In the genomic region with DNA sequence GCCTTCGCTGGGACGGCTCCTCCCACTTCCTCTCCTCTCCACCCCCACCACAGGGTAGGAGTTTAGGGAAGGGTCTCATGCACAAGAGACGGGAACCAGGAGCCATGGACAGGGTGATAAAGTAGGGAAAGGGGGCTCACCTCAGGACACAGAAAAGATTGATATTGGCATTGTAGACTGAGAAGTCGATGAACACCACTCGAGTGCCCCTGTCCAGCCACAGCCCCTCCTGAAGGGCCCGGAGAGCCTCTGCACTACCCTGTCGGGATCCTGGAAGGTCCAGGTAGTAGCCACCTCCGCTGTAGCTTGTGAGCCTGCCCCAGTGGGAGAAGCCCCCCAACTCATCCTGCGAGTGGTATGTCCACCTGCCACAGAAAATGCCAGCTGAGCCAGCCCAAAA, we compare ENCODE assay signal across 24 cellular contexts. TPM values are rescaled to one million over a fixed set of nuclear protein-coding genes. Genes with fewer than 3 reads are reported as not detected.
DNase-seq lines count a peak whose midpoint lies in the region; ATAC-seq, FAIRE-seq and TF ChIP-seq lines count a peak whose summit lies in the region.
"Had no signal": no experiment of that assay in that cellular context is flagged by ENCODE, and none has a peak within 500 bp of the region (broad histone marks: within the 10 kb centered on the region; RNA-seq: fewer than 3 reads in every experiment).

No MANE protein-coding gene starts in this region.

- SMC1A ChIA-PET in GM12878 (lab: Charles Lee; ENCODE audit: uncharacterized antibody, unreplicated experiment), result no interaction called here

- no peaks in the 10 kb centered on the region for H3K4me1 Mint-ChIP-seq in stimulated activated effector memory CD8-positive, alpha-beta T cell treated with anti-CD3 and anti-CD28 coated beads, Interleukin-12 subunit alpha, Interleukin-12 subunit beta, amount 100 ng/mL, for 72 hours
- H3K4me1 Mint-ChIP-seq: CD4-positive, CD25-positive, alpha-beta regulatory T cell had no signal

- no peak for ATAC-seq in GM12878
- peak; percentile 21 for ATAC-seq in stimulated activated effector memory CD8-positive, alpha-beta T cell treated with anti-CD3 and anti-CD28 coated beads, Interleukin-12 subunit alpha, Interleukin-12 subunit beta, amount 100 ng/mL, for 72 hours
- ATAC-seq in GM19351 (IDR thresholded peaks at IDR 0.05; ENCODE audit: unreplicated experiment), result no peak
- no peak for ATAC-seq in GM21737 (IDR thresholded peaks at IDR 0.05; ENCODE audit: unreplicated experiment)
- ATAC-seq: CD8-positive, alpha-beta T cell; HCT116 had no signal

- BruUV-seq in GM12878 (replicated peaks; lab: Mats Ljungman, UMichigan), result no TSS peak

- no peak for TF ChIP-seq POLR2A in GM12878 (IDR thresholded peaks at IDR 0.05; ENCODE audit: low read depth, low read length)

- no peaks in the 10 kb centered on the region for H3K9me3 ChIP-seq in HEK293 (ENCODE audit: control insufficient read depth, insufficient read depth, low read depth, low read length)
- no peaks in the 10 kb centered on the region for H3K9me3 ChIP-seq in OCI-LY3 (ENCODE audit: insufficient read depth, low read length)
- no peaks in the 10 kb centered on the region; the same call in 2 of the 3 replicates for H3K9me3 ChIP-seq in GM12878 (replicated peaks; ENCODE audit: control insufficient read depth, insufficient read depth, low read length)
- H3K9me3 ChIP-seq: BLaER1, Caco-2 had no signal

- H3K9me3 Mint-ChIP-seq in stimulated activated effector memory CD8-positive, alpha-beta T cell treated with anti-CD3 and anti-CD28 coated beads, Interleukin-12 subunit alpha, Interleukin-12 subunit beta, amount 100 ng/mL, for 72 hours, result no peaks in the 10 kb centered on the region
- H3K9me3 Mint-ChIP-seq: CD8-positive, alpha-beta T cell had no signal

- TF ChIP-seq CTCF in HEK293 (tag by site-specific recombination; IDR thresholded peaks at IDR 0.05), result no peak
- TF ChIP-seq CTCF in OCI-LY3 (IDR thresholded peaks at IDR 0.05; ENCODE audit: low read depth, low read length), result no peak
- TF ChIP-seq CTCF in GM12878 (IDR thresholded peaks at IDR 0.05 in 2 of 3, conservative IDR thresholded peaks at IDR 0.05 in 1 of 3; ENCODE audit: control insufficient read depth in 2 of 3, extremely low read depth in 1 of 3, insufficient read depth in 1 of 3, low read depth in 3 of 3, low read length in 3 of 3), result no peak

- no peak for FAIRE-seq in GM12878 (lab: Jason Lieb, UNC)
- FAIRE-seq: A204.1, G401.6, GM19239 had no signal

- in situ Hi-C loops in GM12878 (cut with MboI), result no loop called here

- H4K20me1 ChIP-seq in OCI-LY3 (ENCODE audit: insufficient read depth, low read length) (no peaks in the 10 kb centered on the region), GM12878 (ENCODE audit: control insufficient read depth, insufficient read depth) (no peaks in the 10 kb centered on the region)
- H4K20me1 ChIP-seq: BLaER1 had no signal

- no peak overlapping the region for H3K4me3 Mint-ChIP-seq in stimulated activated effector memory CD8-positive, alpha-beta T cell treated with anti-CD3 and anti-CD28 coated beads, Interleukin-12 subunit alpha, Interleukin-12 subunit beta, amount 100 ng/mL, for 72 hours
- H3K4me3 Mint-ChIP-seq: B cell; CD4-positive, CD25-positive, alpha-beta regulatory T cell; CD8-positive, alpha-beta T cell; HFFc6 had no signal

- peaks cover 4% of the 10 kb centered on the region; the same call in 1 of the 2 replicates for H3K27me3 ChIP-seq in OCI-LY3 (ENCODE audit: low read depth, low read length)
- no peaks in the 10 kb centered on the region; a peak in 1 of 4 replicates for H3K27me3 ChIP-seq in GM12878 (replicated peaks in 1 of 2; ENCODE audit: control insufficient read depth in 2 of 2, insufficient read depth in 2 of 2, low read length in 1 of 2)
- H3K27me3 ChIP-seq: BLaER1 had no signal

- WGBS in GM12878 (ENCODE audit: insufficient coverage, insufficient replicate concordance, low lambda C conversion rate, missing lambda C conversion rate), result 43% methylated on average over 9 of the region's 9 CpGs

- no peak overlapping the region for H2AFZ ChIP-seq in OCI-LY3 (ENCODE audit: low read depth, low read length)
- no peak overlapping the region for H2AFZ ChIP-seq in GM12878 (ENCODE audit: control insufficient read depth, low read depth, low read length)

- H3K27ac Mint-ChIP-seq in stimulated activated effector memory CD8-positive, alpha-beta T cell treated with anti-CD3 and anti-CD28 coated beads, Interleukin-12 subunit alpha, Interleukin-12 subunit beta, amount 100 ng/mL, for 72 hours, result no peak overlapping the region
- H3K27ac Mint-ChIP-seq: B cell; CD4-positive, CD25-positive, alpha-beta regulatory T cell; CD8-positive, alpha-beta T cell; HFFc6 had no signal

- CTCF ChIA-PET in HEK293 (lab: Yijun Ruan, JAX), result interaction anchor here (0.7 kb wide), 1 partner anchor 226 kb away, joined by 5 read pairs; no protein-coding TSS in a partner anchor
- CTCF ChIA-PET in GM12878 (lab: Yijun Ruan, JAX), result interaction anchor here (0.6 kb wide), 1 partner anchor 239 kb away, joined by 4 read pairs; a partner anchor contains a TSS

- POLR2A ChIA-PET in HEK293 (lab: Yijun Ruan, JAX) (no interaction called here), GM12878 (lab: Charles Lee) (no interaction called here)

- intact Hi-C loops in GM12878 (cut with micrococcal nuclease; ENCODE audit: unreplicated experiment), result no loop called here

- H3K4me1 ChIP-seq in HEK293 (ENCODE audit: control insufficient read depth, insufficient read depth, low read length), result no peaks in the 10 kb centered on the region
- H3K4me1 ChIP-seq in OCI-LY3 (ENCODE audit: low read length), result peaks cover 27% of the 10 kb centered on the region
- no peaks in the 10 kb centered on the region; the same call in 1 of the 2 replicates for H3K4me1 ChIP-seq in GM12878 (ENCODE audit: control insufficient read depth, insufficient read depth, low read length)
- H3K4me1 ChIP-seq: BLaER1 had no signal

- H3K27ac ChIP-seq in HEK293 (ENCODE audit: extremely low read depth, low read depth, low read length) (no peak overlapping the region), OCI-LY3 (ENCODE audit: low read length) (no peak overlapping the region), GM12878 (ENCODE audit: control insufficient read depth, insufficient read depth) (no peak overlapping the region)
- H3K27ac ChIP-seq: 22Rv1, BLaER1, C4-2B had no signal

- H3K36me3 ChIP-seq in HEK293 (ENCODE audit: control insufficient read depth in 2 of 2, insufficient read depth in 1 of 2, low read length in 2 of 2) (no peaks in the 10 kb centered on the region), OCI-LY3 (replicated peaks; ENCODE audit: low read depth, low read length) (no peaks in the 10 kb centered on the region), GM12878 (ENCODE audit: control insufficient read depth in 2 of 2, insufficient read depth in 2 of 2, low read length in 1 of 2) (no peaks in the 10 kb centered on the region)
- H3K36me3 ChIP-seq: BLaER1 had no signal

- H3K4me2 ChIP-seq in OCI-LY3 (ENCODE audit: low read length) (peak overlapping the region; percentile 47), GM12878 (ENCODE audit: control insufficient read depth, insufficient read depth) (no peak overlapping the region)
- H3K4me2 ChIP-seq: BLaER1 had no signal

- H3K79me2 ChIP-seq in OCI-LY3 (ENCODE audit: low read length) (no peaks in the 10 kb centered on the region), GM12878 (ENCODE audit: control insufficient read depth, insufficient read depth, low read length) (no peaks in the 10 kb centered on the region)

- no peaks in the 10 kb centered on the region for H3K36me3 Mint-ChIP-seq in stimulated activated effector memory CD8-positive, alpha-beta T cell treated with anti-CD3 and anti-CD28 coated beads, Interleukin-12 subunit alpha, Interleukin-12 subunit beta, amount 100 ng/mL, for 72 hours
- H3K36me3 Mint-ChIP-seq: CD4-positive, CD25-positive, alpha-beta regulatory T cell; CD8-positive, alpha-beta T cell had no signal

- RAD21 ChIA-PET in GM12878 (lab: Charles Lee; ENCODE audit: unreplicated experiment), result no interaction called here

- TF ChIP-seq RAD21 in GM12878 (IDR thresholded peaks at IDR 0.05; ENCODE audit: insufficient read depth, low read depth, low read length), result no peak

- TF ChIP-seq EP300 in GM12878 (IDR thresholded peaks at IDR 0.05; ENCODE audit: borderline replicate concordance in 1 of 2, control insufficient read depth in 1 of 2, low read depth in 2 of 2, low read length in 2 of 2), result no peak

- H3K4me3 ChIP-seq in HEK293 (ENCODE audit: low read depth, low read length), result no peak overlapping the region
- H3K4me3 ChIP-seq in OCI-LY3 (ENCODE audit: low read length), result no peak overlapping the region
- H3K4me3 ChIP-seq in GM12878, result no peak overlapping the region
- H3K4me3 ChIP-seq: BLaER1 had no signal

- no peak for DNase-seq in GM12878 (ENCODE audit: low read depth, low spot score)
- DNase-seq in stimulated activated effector memory CD8-positive, alpha-beta T cell treated with anti-CD3 and anti-CD28 coated beads, Interleukin-12 subunit alpha, Interleukin-12 subunit beta, amount 100 ng/mL, for 72 hours (ENCODE audit: low spot score in 2 of 2), result no peak
- DNase-seq in NCI-H187 treated with DMSO at 0.1 percent for 48 hours (lab: John Stamatoyannopoulos, UW), result no peak
- DNase-seq: Caco-2; CD4-positive, CD25-positive, alpha-beta regulatory T cell; CD8-positive, alpha-beta T cell; DMS153; DND-41; GOT3; H7; HFFc6 had no signal

- H3K9ac ChIP-seq in OCI-LY3 (ENCODE audit: low read length), result no peak overlapping the region
- no peak overlapping the region for H3K9ac ChIP-seq in GM12878 (ENCODE audit: control insufficient read depth, insufficient read depth, low read length)
- H3K9ac ChIP-seq: BLaER1 had no signal

RNA-seq across cellular contexts. Expression of a gene that starts 10.8 kb away (rescaled TPM):
- 9.0 and 14.8 TPM in 2 replicates for total RNA-seq in GM12878 (2013; cell fraction: nucleolus; rRNA removed)
- 75.0 and 79.8 TPM in 2 replicates for total RNA-seq in GM12878 (2014; rRNA removed)
- total RNA-seq in GM12878 (2014; rRNA removed; fragmentation: Illumina TruSeq; extraction: Trizol), result 66.2 and 75.1 TPM in 2 replicates
- 54.4 and 58.6 TPM in 2 replicates for total RNA-seq in GM12878 (2021)
- 37.9 TPM for polyA plus RNA-seq in GM12878 (2011; ENCODE audit: low read depth)
- polyA plus RNA-seq in GM12878 (2011; rRNA removed), result 71.7 and 117 TPM in 2 replicates
- 24.1 and 29.0 TPM in 2 replicates for polyA plus RNA-seq in GM12878 (2011; cell fraction: cytosol; rRNA removed)
- 17.1 and 21.6 TPM in 2 replicates for polyA plus RNA-seq in GM12878 (2011; cell fraction: nucleus; rRNA removed)
- 58.3 and 73.0 TPM in 2 replicates for polyA plus RNA-seq in GM12878 (2012)
- 66.9 and 71.3 TPM in 2 replicates for polyA plus RNA-seq in GM12878 (2014; fragmentation: Illumina TruSeq; extraction: Trizol)
- 100 to 1,000 TPM; 106 to 120 TPM for polyA plus RNA-seq in GM12878 (2014; fragmentation: Nextera tagmentation; extraction: Ambion mirVana)
- 79.2 and 94.4 TPM in 2 replicates for polyA plus RNA-seq in GM12878 (2014; rRNA removed)
- 100 to 1,000 TPM; 147 to 164 TPM for polyA plus RNA-seq in GM12878 (2016; fragmentation: Nextera tagmentation; extraction: Ambion mirVana)
- polyA minus RNA-seq in GM12878 (2011; rRNA and poly(A)+ RNA removed), result 10.4 and 14.8 TPM in 2 replicates
- polyA minus RNA-seq in GM12878 (2011; cell fraction: cytosol; rRNA and poly(A)+ RNA removed), result 5.7 and 10.3 TPM in 2 replicates
- 6.6 and 7.6 TPM in 2 replicates for polyA minus RNA-seq in GM12878 (2011; cell fraction: nucleus; rRNA and poly(A)+ RNA removed)

RNA-seq across cellular contexts. Expression of a gene that starts 29.8 kb away (rescaled TPM):
- 65.2 and 67.4 TPM in 2 replicates for total RNA-seq in GM12878 (2013; cell fraction: nucleolus; rRNA removed)
- total RNA-seq in GM12878 (2014; rRNA removed), result 38.8 and 39.1 TPM in 2 replicates
- total RNA-seq in GM12878 (2014; rRNA removed; fragmentation: Illumina TruSeq; extraction: Trizol), result 37.4 and 38.6 TPM in 2 replicates
- total RNA-seq in GM12878 (2021), result 31.9 and 36.7 TPM in 2 replicates
- 20.7 TPM for polyA plus RNA-seq in GM12878 (2011; ENCODE audit: low read depth)
- polyA plus RNA-seq in GM12878 (2011; rRNA removed), result 33.0 and 41.5 TPM in 2 replicates
- polyA plus RNA-seq in GM12878 (2011; cell fraction: cytosol; rRNA removed), result 23.3 and 23.9 TPM in 2 replicates
- polyA plus RNA-seq in GM12878 (2011; cell fraction: nucleus; rRNA removed), result 31.3 and 32.6 TPM in 2 replicates
- polyA plus RNA-seq in GM12878 (2012), result 22.3 and 22.5 TPM in 2 replicates
- 34.3 and 48.1 TPM in 2 replicates for polyA plus RNA-seq in GM12878 (2014; fragmentation: Illumina TruSeq; extraction: Trizol)
- polyA plus RNA-seq in GM12878 (2014; fragmentation: Nextera tagmentation; extraction: Ambion mirVana), result 10 to 100 TPM; 37.6 to 51.7 TPM
- 26.4 and 30.2 TPM in 2 replicates for polyA plus RNA-seq in GM12878 (2014; rRNA removed)
- polyA plus RNA-seq in GM12878 (2016; fragmentation: Nextera tagmentation; extraction: Ambion mirVana), result 10 to 100 TPM; 45.0 to 45.1 TPM
- 32.7 and 32.8 TPM in 2 replicates for polyA minus RNA-seq in GM12878 (2011; rRNA and poly(A)+ RNA removed)
- polyA minus RNA-seq in GM12878 (2011; cell fraction: cytosol; rRNA and poly(A)+ RNA removed), result 9.9 and 14.1 TPM in 2 replicates
- polyA minus RNA-seq in GM12878 (2011; cell fraction: nucleus; rRNA and poly(A)+ RNA removed), result 9.9 and 10.7 TPM in 2 replicates

RNA-seq across cellular contexts. Expression of a gene that starts 32.8 kb away (rescaled TPM):
- not detected in 2 replicates for total RNA-seq in GM12878 (2013; cell fraction: nucleolus; rRNA removed)
- total RNA-seq in GM12878 (2014; rRNA removed) (0.17 and 0.22 TPM in 2 replicates), GM12878 (2014; rRNA removed; fragmentation: Illumina TruSeq; extraction: Trizol) (0.14 TPM in 1 of 2 replicates, not detected in the other), GM12878 (2021) (0.05 and 0.08 TPM in 2 replicates)
- polyA plus RNA-seq in GM12878 (2011; ENCODE audit: low read depth), result not detected
- polyA plus RNA-seq in GM12878 (2011; rRNA removed) (0.05 and 0.06 TPM in 2 replicates), GM12878 (2014; fragmentation: Illumina TruSeq; extraction: Trizol) (0.09 and 0.27 TPM in 2 replicates), GM12878 (2014; fragmentation: Nextera tagmentation; extraction: Ambion mirVana) (not detected), GM12878 (2014; rRNA removed) (not detected in 2 replicates), GM12878 (2016; fragmentation: Nextera tagmentation; extraction: Ambion mirVana) (not detected)
- polyA plus RNA-seq in GM12878 (2011; cell fraction: cytosol; rRNA removed), result 0.03 and 0.06 TPM in 2 replicates
- 0.24 and 0.35 TPM in 2 replicates for polyA plus RNA-seq in GM12878 (2011; cell fraction: nucleus; rRNA removed)
- 0.07 TPM in 1 of 2 replicates, not detected in the other for polyA plus RNA-seq in GM12878 (2012)
- not detected in 2 replicates for polyA minus RNA-seq in GM12878 (2011; rRNA and poly(A)+ RNA removed)
- polyA minus RNA-seq in GM12878 (2011; cell fraction: cytosol; rRNA and poly(A)+ RNA removed), result not detected in 2 replicates
- not detected in 2 replicates for polyA minus RNA-seq in GM12878 (2011; cell fraction: nucleus; rRNA and poly(A)+ RNA removed)
- total RNA-seq: B cell; Caco-2; CD4-positive, CD25-positive, alpha-beta regulatory T cell; H7; HFFc6 had no signal
- polyA plus RNA-seq: AG04450; CD4-positive, CD25-positive, alpha-beta regulatory T cell had no signal

RNA-seq across cellular contexts. Expression of a gene that starts 49.8 kb away (rescaled TPM):
- 120 and 125 TPM in 2 replicates for total RNA-seq in GM12878 (2013; cell fraction: nucleolus; rRNA removed)
- 108 and 117 TPM in 2 replicates for total RNA-seq in GM12878 (2014; rRNA removed)
- 91.3 and 103 TPM in 2 replicates for total RNA-seq in GM12878 (2014; rRNA removed; fragmentation: Illumina TruSeq; extraction: Trizol)
- 171 and 188 TPM in 2 replicates for total RNA-seq in GM12878 (2021)
- polyA plus RNA-seq in GM12878 (2011; ENCODE audit: low read depth), result 65.1 TPM
- 250 and 279 TPM in 2 replicates for polyA plus RNA-seq in GM12878 (2011; rRNA removed)
- 198 and 249 TPM in 2 replicates for polyA plus RNA-seq in GM12878 (2011; cell fraction: cytosol; rRNA removed)
- polyA plus RNA-seq in GM12878 (2011; cell fraction: nucleus; rRNA removed), result 86.6 and 104 TPM in 2 replicates
- polyA plus RNA-seq in GM12878 (2012), result 88.3 and 146 TPM in 2 replicates
- polyA plus RNA-seq in GM12878 (2014; fragmentation: Illumina TruSeq; extraction: Trizol), result 181 and 230 TPM in 2 replicates
- 10 to 100 TPM; 77.5 to 86.1 TPM for polyA plus RNA-seq in GM12878 (2014; fragmentation: Nextera tagmentation; extraction: Ambion mirVana)
- polyA plus RNA-seq in GM12878 (2014; rRNA removed), result 119 and 131 TPM in 2 replicates
- 10 to 100 TPM; 68.7 to 70.2 TPM for polyA plus RNA-seq in GM12878 (2016; fragmentation: Nextera tagmentation; extraction: Ambion mirVana)
- 294 and 320 TPM in 2 replicates for polyA minus RNA-seq in GM12878 (2011; rRNA and poly(A)+ RNA removed)
- polyA minus RNA-seq in GM12878 (2011; cell fraction: cytosol; rRNA and poly(A)+ RNA removed), result 122 TPM in 2 replicates
- polyA minus RNA-seq in GM12878 (2011; cell fraction: nucleus; rRNA and poly(A)+ RNA removed), result 31.3 and 34.6 TPM in 2 replicates
